ENCODE assay signal across 8 cellular contexts in genomic region chr15:89243691-89244511, GRCh38. TPM values are rescaled to one million over a fixed set of nuclear protein-coding genes. Genes with fewer than 3 reads are reported as not detected.
DNase-seq lines count a peak whose midpoint lies in the region; ATAC-seq and TF ChIP-seq lines count a peak whose summit lies in the region.

TSS of gene FANCI (plus strand) at chr15:89243979. CDS start at chr15:89247648, 3,669 bp downstream.

- no peaks in the 10 kb centered on the region for H3K9me3 ChIP-seq in liver (ENCODE audit: control insufficient read depth in 4 of 4, low read length in 3 of 4)

- no peaks in the 10 kb centered on the region for H3K27me3 ChIP-seq in liver (ENCODE audit: control insufficient read depth in 4 of 4, insufficient read depth in 4 of 4, low read length in 3 of 4)

- ATAC-seq in GM19372 (IDR thresholded peaks at IDR 0.05; ENCODE audit: low read depth, unreplicated experiment): peak; percentile 90
- peak; percentile 69 for ATAC-seq in HG03558 (IDR thresholded peaks at IDR 0.05; ENCODE audit: extremely low read depth, unreplicated experiment)

- H3K4me1 ChIP-seq in liver (ENCODE audit: control insufficient read depth in 4 of 4, insufficient read depth in 4 of 4, low read length in 3 of 4): peaks cover 0 to 16% (median 12%) of the 10 kb centered on the region in 4 donors

- H3K27ac ChIP-seq in liver (ENCODE audit: low read depth in 1 of 2, low read length in 2 of 2): peak within 1 kb of the TSS; percentile 86

- peak; percentile 64 to 68 for TF ChIP-seq RAD21 in liver (IDR thresholded peaks at IDR 0.05)

- peak within 1 kb of the TSS; percentile 59 to 97 (median 75) for H3K4me3 ChIP-seq in liver (ENCODE audit: low read depth in 1 of 3, low read length in 3 of 3)

- DNase-seq in CD1c-positive myeloid dendritic cell (ENCODE audit: extremely low spot score): peak; percentile 95
- peak; percentile 91 for DNase-seq in NCI-H748 (lab: John Stamatoyannopoulos, UW; ENCODE audit: unreplicated experiment)
- peak; percentile 95 for DNase-seq in activated CD4-positive, alpha-beta T cell treated with anti-CD3 and anti-CD28 coated beads, Interleukin-2, amount 50 U/mL, for 24 hours (ENCODE audit: low read depth in 1 of 2, low spot score in 1 of 2)
- DNase-seq in dermis blood vessel endothelial cell: peak; percentile 95
- DNase-seq in stimulated activated CD4-positive, alpha-beta T cell treated with anti-CD3 and anti-CD28 coated beads, Interleukin-4, amount 100 ng/mL, for 24 hours: peak; percentile 98

- under 1% methylated on average over 66 of the region's 66 CpGs for WGBS in liver

- TF ChIP-seq CTCF in liver (IDR thresholded peaks at IDR 0.05; ENCODE audit: low read depth, low read length, missing input control): peak; percentile 23

- H3K9ac ChIP-seq in liver (ENCODE audit: low read depth in 1 of 2, low read length in 2 of 2): peak within 1 kb of the TSS; percentile 88 to 91

- H3K36me3 ChIP-seq in liver (ENCODE audit: control insufficient read depth in 4 of 4, insufficient read depth in 3 of 4, low read depth in 1 of 4, low read length in 3 of 4): no peaks in the 10 kb centered on the region

TF ChIP-seq in liver, 16 proteins besides CTCF, POLR2A, EP300 and RAD21:
- TF ChIP-seq SP1 (IDR thresholded peaks at IDR 0.05) (peak; percentile 63), TAF1 (conservative IDR thresholded peaks at IDR 0.05) (peak; percentile 51), REST (IDR thresholded peaks at IDR 0.05) (no peak), MAX (IDR thresholded peaks at IDR 0.05) (peak; percentile 94), GABPA (IDR thresholded peaks at IDR 0.05 in 1 of 2, conservative IDR thresholded peaks at IDR 0.05 in 1 of 2) (peak; percentile 89 to 97), YY1 (IDR thresholded peaks at IDR 0.05) (peak; percentile 72), RXRA (IDR thresholded peaks at IDR 0.05) (peak in 1 of 2 donors; percentile 51), HNF4A (conservative IDR thresholded peaks at IDR 0.05) (no peak), EGR1 (IDR thresholded peaks at IDR 0.05; ENCODE audit: low read depth in 2 of 2) (peak; percentile 54 to 77), FOXA1 (IDR thresholded peaks at IDR 0.05) (no peak)
TF ChIP-seq in liver: peak in this region for 7.

RNA-seq across cellular contexts. Expression of gene FANCI, which starts in this region (rescaled TPM):
- 23.1 and 59.0 TPM in 2 replicates for total RNA-seq in dermis blood vessel endothelial cell
- total RNA-seq in liver: 10 to 100 TPM in 1 of 2 donors, 1 to 10 TPM in 1; 1.8 to 41.9 TPM
- polyA plus RNA-seq in liver: 1 to 10 TPM; 1.7 to 2.7 TPM

Comparison
In these comparisons a context has a peak if more than half of its experiments do, and no peak if none do; other contexts are left out.
1. Peak in every context shown above with its lines: DNase-seq, ATAC-seq, H3K4me3 ChIP-seq and H3K27ac ChIP-seq.